In genomic region chr1:49234988-49235387, GRCh38 we compare ENCODE assay signal across 34 cellular contexts.
"Had no signal": no experiment of that assay in that cellular context is flagged by ENCODE, and none has a peak within 500 bp of the region (broad histone marks: within the 10 kb centered on the region; RNA-seq: fewer than 3 reads in every experiment).

No MANE protein-coding gene starts in this region.

- H3K27ac Mint-ChIP-seq: activated CD4-positive, alpha-beta memory T cell treated with anti-CD3 and anti-CD28 coated beads, Interleukin-2, amount 10 ng/mL, durations not matched to agents 7 days and 5 days; activated CD4-positive, alpha-beta T cell treated with anti-CD3 and anti-CD28 coated beads for 36 hours; activated CD4-positive, alpha-beta T cell treated with anti-CD3 and anti-CD28 coated beads, Interleukin-2, amount 10 ng/mL, durations not matched to agents 7 days and 5 days; activated CD8-positive, alpha-beta memory T cell treated with anti-CD3 and anti-CD28 coated beads, Interleukin-2, amount 10 ng/mL, durations not matched to agents 7 days and 5 days; activated CD8-positive, alpha-beta T cell treated with anti-CD3 and anti-CD28 coated beads, Interleukin-2, amount 10 ng/mL, durations not matched to agents 7 days and 5 days; activated naive CD4-positive, alpha-beta T cell treated with anti-CD3 and anti-CD28 coated beads, Interleukin-2, amount 10 ng/mL, durations not matched to agents 7 days and 5 days; activated naive CD4-positive, alpha-beta T cell treated with anti-CD3 and anti-CD28 coated beads, Interleukin-2, amount 50 U/mL, for 24 hours; activated naive CD8-positive, alpha-beta T cell; activated naive CD8-positive, alpha-beta T cell treated with anti-CD3 and anti-CD28 coated beads, Interleukin-2, amount 10 ng/mL, durations not matched to agents 7 days and 5 days; activated naive CD8-positive, alpha-beta T cell treated with anti-CD3 and anti-CD28 coated beads, Interleukin-2, amount 50 U/mL, for 24 hours; activated T-cell treated with anti-CD3 and anti-CD28 coated beads, Interleukin-2, amount 50 U/mL, for 24 hours; activated T-helper 2 cell treated with anti-CD3 and anti-CD28 coated beads, Interferon-gamma antibody, Interleukin-2, Interleukin-4, amounts not matched to agents 10 μg/mL and 5 μg/mL and 100 μg/mL, durations not matched to agents 14 hours and 24 hours and 36 hours; brain; T-cell; T-helper 2 cell treated with Interferon-gamma antibody and Interleukin-4, amounts not matched to agents 5 μg/mL and 100 μg/mL, for 36 hours; WTC11 had no signal

- H3K27me3 Mint-ChIP-seq: activated CD4-positive, alpha-beta memory T cell treated with anti-CD3 and anti-CD28 coated beads, Interleukin-2, amount 10 ng/mL, durations not matched to agents 7 days and 5 days; activated CD4-positive, alpha-beta T cell treated with anti-CD3 and anti-CD28 coated beads for 36 hours; activated CD4-positive, alpha-beta T cell treated with anti-CD3 and anti-CD28 coated beads, Interleukin-2, amount 10 ng/mL, durations not matched to agents 7 days and 5 days; activated CD8-positive, alpha-beta memory T cell treated with anti-CD3 and anti-CD28 coated beads, Interleukin-2, amount 10 ng/mL, durations not matched to agents 7 days and 5 days; activated naive CD4-positive, alpha-beta T cell treated with anti-CD3 and anti-CD28 coated beads, Interleukin-2, amount 10 ng/mL, durations not matched to agents 7 days and 5 days; activated naive CD4-positive, alpha-beta T cell treated with anti-CD3 and anti-CD28 coated beads, Interleukin-2, amount 50 U/mL, for 24 hours; activated naive CD8-positive, alpha-beta T cell treated with anti-CD3 and anti-CD28 coated beads, Interleukin-2, amount 10 ng/mL, durations not matched to agents 7 days and 5 days; activated naive CD8-positive, alpha-beta T cell treated with anti-CD3 and anti-CD28 coated beads, Interleukin-2, amount 50 U/mL, for 24 hours; activated T-cell treated with anti-CD3 and anti-CD28 coated beads, Interleukin-2, amount 50 U/mL, for 24 hours had no signal

- DNase-seq: activated CD4-positive, alpha-beta memory T cell treated with anti-CD3 and anti-CD28 coated beads, Interleukin-2, amount 10 ng/mL, durations not matched to agents 7 days and 5 days; activated CD4-positive, alpha-beta T cell treated with anti-CD3 and anti-CD28 coated beads for 1 hour; activated CD4-positive, alpha-beta T cell treated with anti-CD3 and anti-CD28 coated beads for 36 hours; activated CD4-positive, alpha-beta T cell treated with anti-CD3 and anti-CD28 coated beads for 48 hours; activated CD4-positive, alpha-beta T cell treated with anti-CD3 and anti-CD28 coated beads, Interleukin-2, amount 10 ng/mL, durations not matched to agents 7 days and 5 days; activated CD4-positive, alpha-beta T cell treated with anti-CD3 and anti-CD28 coated beads, Interleukin-2, amount 50 U/mL, for 48 hours; activated CD4-positive, CD25-positive, alpha-beta regulatory T cell; activated CD8-positive, alpha-beta memory T cell treated with anti-CD3 and anti-CD28 coated beads for 24 hours; activated CD8-positive, alpha-beta memory T cell treated with anti-CD3 and anti-CD28 coated beads, Interleukin-2, amount 10 ng/mL, durations not matched to agents 7 days and 5 days; activated CD8-positive, alpha-beta memory T cell treated with anti-CD3 and anti-CD28 coated beads, Interleukin-2, amount 50 U/mL, for 48 hours; activated CD8-positive, alpha-beta T cell treated with anti-CD3 and anti-CD28 coated beads, Interleukin-2, amount 10 ng/mL, durations not matched to agents 7 days and 5 days; activated effector memory CD4-positive, alpha-beta T cell treated with Interleukin-2 at 50 U/mL for 16 hours; activated gamma-delta T cell; activated naive CD4-positive, alpha-beta T cell; activated naive CD4-positive, alpha-beta T cell treated with anti-CD3 and anti-CD28 coated beads, Interleukin-2, amount 10 ng/mL, durations not matched to agents 7 days and 5 days; activated naive CD8-positive, alpha-beta T cell treated with anti-CD3 and anti-CD28 coated beads, Interleukin-2, amount 10 ng/mL, durations not matched to agents 7 days and 5 days; activated naive CD8-positive, alpha-beta T cell treated with anti-CD3 and anti-CD28 coated beads, Interleukin-2, amount 50 U/mL, for 24 hours; activated T-cell treated with anti-CD3 and anti-CD28 coated beads, Interleukin-2, amount 50 U/mL, for 24 hours; activated T-cell treated with anti-CD3 and anti-CD28 coated beads, Interleukin-2, amount 50 U/mL, for 48 hours; amygdala; anterior cingulate cortex; central memory CD4-positive, alpha-beta T cell; T-cell; T-helper 2 cell; T-helper 9 cell; WERI-Rb-1 had no signal

- H3K4me1 ChIP-seq: ascending aorta had no signal

- H3K27me3 ChIP-seq: ascending aorta had no signal

- H3K4me3 Mint-ChIP-seq: activated CD4-positive, alpha-beta memory T cell treated with anti-CD3 and anti-CD28 coated beads, Interleukin-2, amount 10 ng/mL, durations not matched to agents 7 days and 5 days; activated CD4-positive, alpha-beta T cell treated with anti-CD3 and anti-CD28 coated beads for 36 hours; activated CD4-positive, alpha-beta T cell treated with anti-CD3 and anti-CD28 coated beads, Interleukin-2, amount 10 ng/mL, durations not matched to agents 7 days and 5 days; activated CD8-positive, alpha-beta memory T cell treated with anti-CD3 and anti-CD28 coated beads, Interleukin-2, amount 10 ng/mL, durations not matched to agents 7 days and 5 days; activated CD8-positive, alpha-beta T cell treated with anti-CD3 and anti-CD28 coated beads, Interleukin-2, amount 10 ng/mL, durations not matched to agents 7 days and 5 days; activated naive CD4-positive, alpha-beta T cell treated with anti-CD3 and anti-CD28 coated beads, Interleukin-2, amount 10 ng/mL, durations not matched to agents 7 days and 5 days; activated naive CD4-positive, alpha-beta T cell treated with anti-CD3 and anti-CD28 coated beads, Interleukin-2, amount 50 U/mL, for 24 hours; activated naive CD8-positive, alpha-beta T cell; activated naive CD8-positive, alpha-beta T cell treated with anti-CD3 and anti-CD28 coated beads, Interleukin-2, amount 10 ng/mL, durations not matched to agents 7 days and 5 days; activated naive CD8-positive, alpha-beta T cell treated with anti-CD3 and anti-CD28 coated beads, Interleukin-2, amount 50 U/mL, for 24 hours; activated T-cell treated with anti-CD3 and anti-CD28 coated beads, Interleukin-2, amount 50 U/mL, for 24 hours; brain; T-cell; T-helper 2 cell treated with Interferon-gamma antibody and Interleukin-4, amounts not matched to agents 5 μg/mL and 100 μg/mL, for 36 hours; WTC11 had no signal

- H3K4me3 ChIP-seq: ascending aorta had no signal

- H3K4me1 Mint-ChIP-seq: activated CD4-positive, alpha-beta memory T cell treated with anti-CD3 and anti-CD28 coated beads, Interleukin-2, amount 10 ng/mL, durations not matched to agents 7 days and 5 days; activated CD4-positive, alpha-beta T cell treated with anti-CD3 and anti-CD28 coated beads for 36 hours; activated CD4-positive, alpha-beta T cell treated with anti-CD3 and anti-CD28 coated beads, Interleukin-2, amount 10 ng/mL, durations not matched to agents 7 days and 5 days; activated CD8-positive, alpha-beta memory T cell treated with anti-CD3 and anti-CD28 coated beads, Interleukin-2, amount 10 ng/mL, durations not matched to agents 7 days and 5 days; activated naive CD4-positive, alpha-beta T cell treated with anti-CD3 and anti-CD28 coated beads, Interleukin-2, amount 10 ng/mL, durations not matched to agents 7 days and 5 days; activated naive CD4-positive, alpha-beta T cell treated with anti-CD3 and anti-CD28 coated beads, Interleukin-2, amount 50 U/mL, for 24 hours; activated naive CD8-positive, alpha-beta T cell treated with anti-CD3 and anti-CD28 coated beads, Interleukin-2, amount 10 ng/mL, durations not matched to agents 7 days and 5 days; activated naive CD8-positive, alpha-beta T cell treated with anti-CD3 and anti-CD28 coated beads, Interleukin-2, amount 50 U/mL, for 24 hours; brain; T-cell; WTC11 had no signal

- H3K36me3 Mint-ChIP-seq: activated CD8-positive, alpha-beta memory T cell treated with anti-CD3 and anti-CD28 coated beads, Interleukin-2, amount 10 ng/mL, durations not matched to agents 7 days and 5 days; activated naive CD4-positive, alpha-beta T cell treated with anti-CD3 and anti-CD28 coated beads, Interleukin-2, amount 10 ng/mL, durations not matched to agents 7 days and 5 days; activated naive CD4-positive, alpha-beta T cell treated with anti-CD3 and anti-CD28 coated beads, Interleukin-2, amount 50 U/mL, for 24 hours; activated naive CD8-positive, alpha-beta T cell; activated naive CD8-positive, alpha-beta T cell treated with anti-CD3 and anti-CD28 coated beads, Interleukin-2, amount 10 ng/mL, durations not matched to agents 7 days and 5 days; brain; T-cell had no signal

- H3K36me3 ChIP-seq: ascending aorta, WERI-Rb-1 had no signal

- ATAC-seq: activated CD4-positive, alpha-beta T cell treated with anti-CD3 and anti-CD28 coated beads for 36 hours; activated CD4-positive, CD25-positive, alpha-beta regulatory T cell treated with anti-CD3 and anti-CD28 coated beads, Interleukin-2, amount 50 U/mL, for 24 hours; activated CD8-positive, alpha-beta memory T cell treated with anti-CD3 and anti-CD28 coated beads, Interleukin-2, amount 10 ng/mL, durations not matched to agents 7 days and 5 days; activated CD8-positive, alpha-beta T cell treated with anti-CD3 and anti-CD28 coated beads, Interleukin-2, amount 10 ng/mL, durations not matched to agents 7 days and 5 days; activated naive CD8-positive, alpha-beta T cell treated with anti-CD3 and anti-CD28 coated beads, Interleukin-2, amount 50 U/mL, for 24 hours; T-cell; WTC11 had no signal

- H3K9me3 ChIP-seq: ascending aorta had no signal

- H3K27ac ChIP-seq: ascending aorta, WERI-Rb-1 had no signal
